11 cellular contexts compared by ENCODE assay signal in the genomic region with DNA sequence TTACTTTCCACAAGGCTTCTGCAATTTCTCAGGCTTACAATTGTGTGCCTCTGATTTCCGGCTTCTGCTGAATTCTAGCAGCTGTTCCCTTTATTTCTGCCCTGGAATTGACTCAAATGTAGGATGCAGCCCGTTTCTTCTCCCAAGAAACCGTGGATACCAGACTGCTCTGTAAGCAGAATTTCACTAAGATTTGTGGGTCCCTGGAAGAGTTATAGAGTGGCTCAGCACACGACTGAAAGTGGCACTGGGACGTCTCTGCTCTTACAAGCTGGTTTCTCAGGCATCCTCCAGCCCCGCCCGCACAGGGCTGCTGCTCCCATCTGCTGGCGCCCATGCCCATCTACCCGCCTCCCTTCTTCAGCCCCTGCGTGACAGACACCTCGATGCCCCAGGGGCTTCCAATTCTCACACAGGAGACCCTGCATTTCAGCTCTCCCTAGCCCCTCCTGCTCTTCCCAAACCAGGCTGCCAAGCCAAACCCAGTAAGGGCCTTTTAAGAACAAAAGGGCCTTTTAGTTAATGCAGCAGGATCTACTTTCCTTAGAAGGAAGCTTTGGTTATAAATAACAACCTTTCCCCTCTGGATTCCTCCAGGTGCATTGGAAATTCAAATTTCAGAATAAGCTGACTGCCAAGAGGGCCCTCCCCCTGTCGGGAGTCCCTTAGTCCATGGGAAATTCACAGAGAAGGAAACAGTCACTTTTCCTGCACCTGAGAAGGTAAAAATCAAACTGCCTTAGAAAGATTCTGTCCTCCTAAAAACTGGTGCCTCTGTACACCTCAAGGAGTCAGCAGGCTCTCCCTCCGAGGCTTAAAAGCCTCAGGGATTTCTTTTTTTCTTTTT. TPM values are rescaled to one million over a fixed set of nuclear protein-coding genes. Genes with fewer than 3 reads are reported as not detected.
DNase-seq lines count a peak whose midpoint lies in the region; ATAC-seq, FAIRE-seq and TF ChIP-seq lines count a peak whose summit lies in the region.
"Had no signal": no experiment of that assay in that cellular context is flagged by ENCODE, and none has a peak within 500 bp of the region (broad histone marks: within the 10 kb centered on the region; RNA-seq: fewer than 3 reads in every experiment).

No MANE protein-coding gene starts in this region.

- no peak overlapping the region for H3K4me3 ChIP-seq in hepatocyte

- H3K4me3 Mint-ChIP-seq in HFFc6: peak overlapping the region; percentile 11; the same call in 1 of the 2 replicates
- no peak overlapping the region for H3K4me3 Mint-ChIP-seq in activated CD8-positive, alpha-beta T cell treated with anti-CD3 and anti-CD28 coated beads for 36 hours
- H3K4me3 Mint-ChIP-seq: dendritic cell treated with granulocyte-macrophage colony-stimulating factor and Interleukin-4, amounts not matched to agents 40 ng/mL and 50 ng/mL, for 4 days had no signal

- peaks cover 8% of the 10 kb centered on the region for H3K4me1 ChIP-seq in hepatocyte (ENCODE audit: insufficient read depth)

- no peaks in the 10 kb centered on the region for H3K27me3 ChIP-seq in hepatocyte

- H3K36me3 ChIP-seq in hepatocyte (replicated peaks; ENCODE audit: insufficient read depth, low read depth): no peaks in the 10 kb centered on the region

- H3K27ac Mint-ChIP-seq in HFFc6: no peak overlapping the region
- H3K27ac Mint-ChIP-seq in activated CD8-positive, alpha-beta T cell treated with anti-CD3 and anti-CD28 coated beads for 36 hours: no peak overlapping the region
- H3K27ac Mint-ChIP-seq: dendritic cell treated with granulocyte-macrophage colony-stimulating factor and Interleukin-4, amounts not matched to agents 40 ng/mL and 50 ng/mL, for 4 days had no signal

- POLR2A ChIA-PET in activated CD8-positive, alpha-beta T cell treated with anti-CD3 and anti-CD28 coated beads for 36 hours (lab: Charles Lee): interaction anchor here (0.9 kb wide), 1 partner anchor 38 kb away, joined by 3 read pairs; no protein-coding TSS in a partner anchor

- no peak overlapping the region for H2AFZ ChIP-seq in hepatocyte

- no peak for ATAC-seq in GM18520 (IDR thresholded peaks at IDR 0.05; ENCODE audit: unreplicated experiment)
- ATAC-seq in activated CD8-positive, alpha-beta T cell treated with anti-CD3 and anti-CD28 coated beads for 36 hours: no peak
- ATAC-seq in GM18502 (IDR thresholded peaks at IDR 0.05; ENCODE audit: poor library complexity, unreplicated experiment): no peak

- H3K4me2 ChIP-seq in hepatocyte: no peak overlapping the region

- H3K9me3 ChIP-seq in hepatocyte (ENCODE audit: low read depth): no peaks in the 10 kb centered on the region

- DNase-seq in HFFc6: no peak
- peak; percentile 88 for DNase-seq in NCI-H82 (lab: John Stamatoyannopoulos, UW)
- no peak for DNase-seq in hepatocyte (ENCODE audit: low spot score)
- DNase-seq in retina: peak; percentile 58
- DNase-seq in D721Med (ENCODE audit: insufficient read length, low spot score): no peak
- no peak for DNase-seq in activated CD8-positive, alpha-beta T cell treated with anti-CD3 and anti-CD28 coated beads for 36 hours
- DNase-seq: activated effector memory CD4-positive, alpha-beta T cell treated with Interleukin-2 at 50 U/mL for 16 hours had no signal

- peaks cover 6% of the 10 kb centered on the region; the same call in 1 of the 2 replicates for H3K4me1 Mint-ChIP-seq in HFFc6 (ENCODE audit: low read depth)
- no peaks in the 10 kb centered on the region for H3K4me1 Mint-ChIP-seq in activated CD8-positive, alpha-beta T cell treated with anti-CD3 and anti-CD28 coated beads for 36 hours (ENCODE audit: low read depth)

- H3K9me2 ChIP-seq in hepatocyte (replicated peaks; ENCODE audit: insufficient read depth): no peaks in the 10 kb centered on the region

- no peaks in the 10 kb centered on the region for H3K9me3 Mint-ChIP-seq in HFFc6
- H3K9me3 Mint-ChIP-seq in activated CD8-positive, alpha-beta T cell treated with anti-CD3 and anti-CD28 coated beads for 36 hours: no peaks in the 10 kb centered on the region
- H3K9me3 Mint-ChIP-seq: dendritic cell treated with granulocyte-macrophage colony-stimulating factor and Interleukin-4, amounts not matched to agents 40 ng/mL and 50 ng/mL, for 4 days had no signal

- 58% methylated on average over 13 of the region's 13 CpGs for WGBS in hepatocyte (ENCODE audit: low lambda C conversion rate, missing lambda C conversion rate)

- no peaks in the 10 kb centered on the region for H3K79me2 ChIP-seq in hepatocyte

- no peaks in the 10 kb centered on the region for H4K20me1 ChIP-seq in hepatocyte (ENCODE audit: insufficient read depth, poor library complexity, severe bottlenecking)

- H3K27me3 Mint-ChIP-seq in HFFc6 (ENCODE audit: insufficient read depth): peaks cover 18% of the 10 kb centered on the region
- no peaks in the 10 kb centered on the region for H3K27me3 Mint-ChIP-seq in activated CD8-positive, alpha-beta T cell treated with anti-CD3 and anti-CD28 coated beads for 36 hours

- H3K27ac ChIP-seq in hepatocyte: peak overlapping the region; percentile 50
- H3K27ac ChIP-seq: VCaP had no signal

- intact Hi-C loops in activated CD8-positive, alpha-beta T cell treated with anti-CD3 and anti-CD28 coated beads for 36 hours (cut with micrococcal nuclease): no loop called here

- no peak for FAIRE-seq in D721Med (lab: Jason Lieb, UNC)

- no peaks in the 10 kb centered on the region for H3K36me3 Mint-ChIP-seq in HFFc6 (ENCODE audit: low read depth)
- no peaks in the 10 kb centered on the region for H3K36me3 Mint-ChIP-seq in activated CD8-positive, alpha-beta T cell treated with anti-CD3 and anti-CD28 coated beads for 36 hours (ENCODE audit: low read depth)

- TF ChIP-seq CTCF in HFFc6 (IDR thresholded peaks at IDR 0.05) (no peak), hepatocyte (IDR thresholded peaks at IDR 0.05; ENCODE audit: poor library complexity) (no peak), D721Med (IDR thresholded peaks at IDR 0.05; ENCODE audit: insufficient read depth, missing control alignments) (no peak)
- no peak for TF ChIP-seq CTCF in activated CD8-positive, alpha-beta T cell treated with anti-CD3 and anti-CD28 coated beads for 36 hours (IDR thresholded peaks at IDR 0.05)

- CTCF ChIA-PET in activated CD8-positive, alpha-beta T cell treated with anti-CD3 and anti-CD28 coated beads for 36 hours (lab: Charles Lee): interaction anchor here (1.0 to 9.0 kb wide), 5 partner anchors 13 to 64 kb away, joined by 3 to 105 read pairs (median 3); partner anchors contain the start of gene TRNP1

RNA-seq across cellular contexts. Expression of gene TENT5B, which starts 45.4 kb away (rescaled TPM):
- total RNA-seq in HFFc6 (2021; fragmentation: NEBNext Ultra II Directional; extraction: Animal tissue kit (Norgen Biotek cat#: 25700)): 1 to 10 TPM; 3.1 to 5.5 (median 3.6) TPM
- 21.0 and 26.0 TPM in 2 replicates for total RNA-seq in hepatocyte
- 56.0 and 60.7 TPM in 2 replicates for polyA plus RNA-seq in hepatocyte
- not detected for total RNA-seq in activated CD8-positive, alpha-beta T cell treated with anti-CD3 and anti-CD28 coated beads for 36 hours

Comparison
In these comparisons a context has a peak if more than half of its experiments do, and no peak if none do; other contexts are left out.
1. DNase-seq: peak in NCI-H82 (single experiment) and retina (single experiment); none in HFFc6 (single experiment), hepatocyte (single experiment), D721Med (single experiment) and activated CD8-positive, alpha-beta T cell treated with anti-CD3 and anti-CD28 coated beads for 36 hours (single experiment).